Comparison of ENCODE assay signal across 13 cellular contexts in the genomic region with DNA sequence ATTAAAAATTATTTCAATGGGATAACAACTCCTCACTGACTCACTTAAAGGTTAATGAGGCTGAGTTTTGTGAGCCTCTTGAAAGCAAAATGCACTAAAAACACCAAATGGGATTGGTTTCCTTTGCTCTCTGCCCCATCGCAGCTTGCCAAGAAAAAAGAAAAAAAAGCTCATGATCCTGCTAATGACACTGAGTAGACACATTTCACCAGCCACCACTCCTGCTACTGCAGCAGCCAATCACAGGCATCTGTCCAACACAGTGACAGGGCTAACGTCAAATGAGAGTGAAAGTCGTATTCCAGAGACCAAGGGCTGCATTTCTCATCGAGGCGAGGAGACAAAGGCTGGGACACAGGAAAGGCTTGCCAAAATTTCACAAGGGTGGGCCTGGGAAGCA. TPM values are rescaled to one million over a fixed set of nuclear protein-coding genes. Genes with fewer than 3 reads are reported as not detected.
DNase-seq lines count a peak whose midpoint lies in the region; ATAC-seq and TF ChIP-seq lines count a peak whose summit lies in the region.
"Had no signal": no experiment of that assay in that cellular context is flagged by ENCODE, and none has a peak within 500 bp of the region (broad histone marks: within the 10 kb centered on the region; RNA-seq: fewer than 3 reads in every experiment).

No MANE protein-coding gene starts in this region.

- no peak for TF ChIP-seq CTCF in left ventricle myocardium inferior (IDR thresholded peaks at IDR 0.05; ENCODE audit: borderline replicate concordance)
- no peak for TF ChIP-seq CTCF in brain microvascular endothelial cell (IDR thresholded peaks at IDR 0.05; ENCODE audit: low read depth, low read length, missing control alignments)
- TF ChIP-seq CTCF in transverse colon (IDR thresholded peaks at IDR 0.05) = no peak
- no peak for TF ChIP-seq CTCF in vagina (IDR thresholded peaks at IDR 0.05)

- H3K27me3 ChIP-seq in left ventricle myocardium inferior (ENCODE audit: low read depth) (no peaks in the 10 kb centered on the region), brain microvascular endothelial cell (replicated peaks) (no peaks in the 10 kb centered on the region), mesenchymal stem cell (ENCODE audit: control insufficient read depth in 1 of 2, insufficient read depth in 1 of 2, low read length in 2 of 2) (no peaks in the 10 kb centered on the region), transverse colon (no peaks in the 10 kb centered on the region), vagina (no peaks in the 10 kb centered on the region)

- no peak overlapping the region for H2AFZ ChIP-seq in mesenchymal stem cell (ENCODE audit: low read depth, low read length)

- no peaks in the 10 kb centered on the region for H3K9me3 ChIP-seq in left ventricle myocardium inferior (replicated peaks)
- no peaks in the 10 kb centered on the region for H3K9me3 ChIP-seq in mesenchymal stem cell (ENCODE audit: control insufficient read depth, low read length)
- H3K9me3 ChIP-seq in transverse colon = no peaks in the 10 kb centered on the region
- H3K9me3 ChIP-seq in vagina = no peaks in the 10 kb centered on the region
- H3K9me3 ChIP-seq: lower lobe of right lung had no signal

- no peak overlapping the region for H3K9ac ChIP-seq in mesenchymal stem cell (ENCODE audit: low read length)

- DNase-seq in left ventricle myocardium inferior (no peak), left ventricle myocardium superior (no peak), brain microvascular endothelial cell (no peak), mesenchymal stem cell (no peak), transverse colon (peak; percentile 70), mesenteric fat pad (ENCODE audit: low spot score) (no peak), vagina (ENCODE audit: extremely low spot score in 2 of 2) (no peak), HCEC 1CT (no peak)
- DNase-seq: activated CD4-positive, CD25-positive, alpha-beta regulatory T cell; activated naive CD4-positive, alpha-beta T cell treated with anti-CD3 and anti-CD28 coated beads, Interleukin-2, amount 50 U/mL, for 16 hours; lower lobe of right lung; MM.1S; NCI-H2171 had no signal

- WGBS in mesenchymal stem cell = 93% methylated on average over 5 of the region's 5 CpGs
- 40 to 50% methylated on average over 1 to 5 of the region's 5 CpGs for WGBS in transverse colon (ENCODE audit: low coverage in 1 of 2), 2 donors

- H4K8ac ChIP-seq in mesenchymal stem cell (ENCODE audit: low read length) = no peak overlapping the region

- no peak overlapping the region for H3K4me2 ChIP-seq in mesenchymal stem cell (ENCODE audit: low read length, poor library complexity, severe bottlenecking)

- no peak for TF ChIP-seq POLR2A in transverse colon (IDR thresholded peaks at IDR 0.05)
- no peak for TF ChIP-seq POLR2A in vagina (IDR thresholded peaks at IDR 0.05)

- peaks cover 89% of the 10 kb centered on the region for H3K4me1 ChIP-seq in left ventricle myocardium inferior
- H3K4me1 ChIP-seq in mesenchymal stem cell (ENCODE audit: control insufficient read depth, insufficient read depth, low read depth, low read length) = peaks cover 10% of the 10 kb centered on the region
- H3K4me1 ChIP-seq in transverse colon = peaks cover 11 to 48% (median 26%) of the 10 kb centered on the region in 4 donors
- H3K4me1 ChIP-seq in vagina = peaks cover 43% of the 10 kb centered on the region

- no peaks in the 10 kb centered on the region for H3K36me3 ChIP-seq in left ventricle myocardium inferior
- H3K36me3 ChIP-seq in brain microvascular endothelial cell (replicated peaks) = peaks cover 4% of the 10 kb centered on the region
- peaks cover 0 to 3% of the 10 kb centered on the region in 2 experiments for H3K36me3 ChIP-seq in mesenchymal stem cell (ENCODE audit: control insufficient read depth in 1 of 2, insufficient read depth in 2 of 2, low read depth in 1 of 2, low read length in 2 of 2)
- no peaks in the 10 kb centered on the region for H3K36me3 ChIP-seq in transverse colon
- no peaks in the 10 kb centered on the region for H3K36me3 ChIP-seq in vagina
- H3K36me3 ChIP-seq: lower lobe of right lung had no signal

- H2BK12ac ChIP-seq in mesenchymal stem cell (ENCODE audit: low read length in 2 of 2) = no peak overlapping the region

- no peak overlapping the region for H3K4ac ChIP-seq in mesenchymal stem cell (ENCODE audit: low read depth in 1 of 2, low read length in 2 of 2)

- no peak overlapping the region for H3K4me3 ChIP-seq in left ventricle myocardium inferior
- H3K4me3 ChIP-seq in brain microvascular endothelial cell (ENCODE audit: low read depth, low read length) = no peak overlapping the region
- no peak overlapping the region for H3K4me3 ChIP-seq in mesenchymal stem cell (ENCODE audit: insufficient read depth in 1 of 2, low read depth in 1 of 2, low read length in 2 of 2)
- H3K4me3 ChIP-seq in transverse colon = peak overlapping the region in 3 of 4 donors; percentile 0 to 32 (median 12)
- no peak overlapping the region for H3K4me3 ChIP-seq in vagina
- H3K4me3 ChIP-seq: lower lobe of right lung had no signal

- intact Hi-C loops in left ventricle myocardium inferior (cut with micrococcal nuclease) (no loop called here), left ventricle myocardium superior (cut with micrococcal nuclease) (no loop called here), transverse colon (cut with DNase I; ENCODE audit: low total_unique reads) (no loop called here), vagina (cut with DNase I) (loop anchor here (10.0 kb wide), 1 partner anchor 54 kb away; no protein-coding TSS in a partner anchor)

- in situ Hi-C loops in brain microvascular endothelial cell (cut with HindIII; ENCODE audit: low pct_ligation_motif_present, low sequenced_read_pairs) (no loop called here), transverse colon (cut with MboI; ENCODE audit: low pct_ligation_motif_present in 1 of 4, low pct_unique_long_range_greater_than_20kb in 1 of 4, low sequenced_read_pairs in 3 of 4) (loop anchor here in 1 of 4 donors (25.0 kb wide), 1 partner anchor 222 kb away; no protein-coding TSS in a partner anchor)

- H2BK120ac ChIP-seq in mesenchymal stem cell (ENCODE audit: low read depth, low read length) = no peak overlapping the region

- no peak overlapping the region for H3K14ac ChIP-seq in mesenchymal stem cell (ENCODE audit: low read length in 2 of 2)

- H2BK5ac ChIP-seq in mesenchymal stem cell (ENCODE audit: low read depth, low read length, poor library complexity, severe bottlenecking) = no peak overlapping the region

- H2BK15ac ChIP-seq in mesenchymal stem cell (ENCODE audit: low read depth, poor library complexity, severe bottlenecking) = no peak overlapping the region

- no peak overlapping the region for H4K91ac ChIP-seq in mesenchymal stem cell (ENCODE audit: low read length)

- TF ChIP-seq EP300 in transverse colon (IDR thresholded peaks at IDR 0.05; ENCODE audit: low read depth) = no peak

- no peak overlapping the region for H3K18ac ChIP-seq in mesenchymal stem cell (ENCODE audit: low read depth in 1 of 2, low read length in 2 of 2)

- no peak for ATAC-seq in left ventricle myocardium superior

- H3K27ac ChIP-seq in left ventricle myocardium inferior (replicated peaks) (peak overlapping the region; percentile 34), brain microvascular endothelial cell (peak overlapping the region; percentile 40), mesenchymal stem cell (ENCODE audit: low read length, poor library complexity, severe bottlenecking) (peak overlapping the region; percentile 86), transverse colon (peak overlapping the region; percentile 59 to 81 (median 64)), vagina (no peak overlapping the region)
- H3K27ac ChIP-seq: lower lobe of right lung had no signal

- no peaks in the 10 kb centered on the region for H3K79me1 ChIP-seq in mesenchymal stem cell (replicated peaks; ENCODE audit: low read length, poor library complexity, severe bottlenecking)

- peak overlapping the region; percentile 9 for H2AK5ac ChIP-seq in mesenchymal stem cell (ENCODE audit: low read length, severe bottlenecking)

- H3K23ac ChIP-seq in mesenchymal stem cell (ENCODE audit: low read length in 2 of 2) = no peak overlapping the region

RNA-seq across cellular contexts. Expression of a gene that starts 5.2 kb away (rescaled TPM):
- total RNA-seq in left ventricle myocardium inferior (23.5 TPM), left ventricle myocardium superior (23.9 TPM), transverse colon (100 to 1,000 TPM in 2 of 4 donors, 10 to 100 TPM in 2; 37.1 to 138 (median 90.1) TPM), mesenteric fat pad (121 TPM), vagina (68.8 TPM)
- polyA plus RNA-seq in mesenchymal stem cell (2013, experiment 1 of 2) = 22.6 TPM
- 22.6 TPM for polyA plus RNA-seq in mesenchymal stem cell (2013, experiment 2 of 2)

RNA-seq across cellular contexts. Expression of a gene that starts 47.5 kb away (rescaled TPM):
- 35.2 TPM for total RNA-seq in left ventricle myocardium inferior
- total RNA-seq in left ventricle myocardium superior = 4.8 TPM
- polyA plus RNA-seq in mesenchymal stem cell (2013, experiment 1 of 2) = 1,126 TPM
- polyA plus RNA-seq in mesenchymal stem cell (2013, experiment 2 of 2) = 1,155 TPM
- 100 to 1,000 TPM in 1 of 4 donors, 10 to 100 TPM in 3; 14.6 to 202 (median 35.6) TPM for total RNA-seq in transverse colon
- total RNA-seq in mesenteric fat pad = 191 TPM
- 174 TPM for total RNA-seq in vagina

Comparison
In these comparisons a context has a peak if more than half of its experiments do, and no peak if none do; other contexts are left out.
1. H3K4me3 ChIP-seq: peak in transverse colon (3 of 4); none in left ventricle myocardium inferior (single experiment), brain microvascular endothelial cell (single experiment), mesenchymal stem cell (0 of 2) and vagina (0 of 2).